Comparison of ENCODE assay signal across 1 cellular context in the genomic region with DNA sequence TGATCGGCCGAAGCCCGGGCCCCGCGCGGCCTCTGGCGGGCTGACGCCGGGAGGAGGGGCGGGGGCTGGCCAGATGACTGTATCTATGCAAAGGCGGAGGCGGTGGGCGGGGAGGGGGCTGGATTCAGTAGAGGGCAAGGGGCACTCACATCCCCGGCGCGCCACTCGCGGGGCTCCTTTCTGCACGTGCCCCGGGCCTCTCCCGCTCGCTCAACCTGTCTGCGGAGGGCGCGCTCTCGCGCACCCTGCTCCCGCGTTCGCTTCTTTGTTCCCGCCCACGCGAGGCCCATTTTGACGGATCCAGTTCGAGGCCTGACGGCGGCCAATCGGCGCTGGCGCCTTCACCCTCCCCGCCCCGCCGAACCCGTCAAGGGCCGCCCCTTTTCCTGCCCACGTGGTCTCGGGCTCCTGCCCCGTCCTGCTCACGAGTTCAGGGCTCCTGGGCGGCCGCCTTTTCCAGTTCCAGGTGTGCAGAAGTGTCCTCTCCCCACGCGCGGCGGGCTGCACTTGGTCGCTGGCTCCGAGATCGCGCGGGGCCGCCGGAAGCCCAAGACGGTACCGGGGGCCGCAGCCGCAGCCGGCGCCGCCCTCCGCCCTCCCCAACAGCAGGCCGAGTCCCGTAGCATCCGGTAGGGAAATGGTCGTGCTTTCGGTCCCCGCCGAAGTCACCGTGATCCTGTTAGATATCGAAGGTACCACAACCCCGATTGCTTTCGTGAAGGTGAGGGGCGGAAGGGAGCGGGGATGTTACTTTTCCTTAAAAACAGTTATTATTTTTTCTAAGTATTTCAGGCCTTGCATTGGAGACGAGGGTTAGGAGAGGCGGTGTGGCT.
TF ChIP-seq lines count a peak whose summit lies in the region.

ENOPH1 (plus strand) TSS at position 398 of the 833 bp plus-strand sequence; CDS start at position 638, 240 bp downstream.
HNRNPDL (minus strand) TSS at position 270 of the 833 bp plus-strand sequence. CDS start 772 bp downstream, outside the sequence.

TF ChIP-seq in HepG2, 621 proteins besides CTCF, POLR2A, EP300 and RAD21 (continued from another document and continues in another):
- TF ChIP-seq, protein P1, sequence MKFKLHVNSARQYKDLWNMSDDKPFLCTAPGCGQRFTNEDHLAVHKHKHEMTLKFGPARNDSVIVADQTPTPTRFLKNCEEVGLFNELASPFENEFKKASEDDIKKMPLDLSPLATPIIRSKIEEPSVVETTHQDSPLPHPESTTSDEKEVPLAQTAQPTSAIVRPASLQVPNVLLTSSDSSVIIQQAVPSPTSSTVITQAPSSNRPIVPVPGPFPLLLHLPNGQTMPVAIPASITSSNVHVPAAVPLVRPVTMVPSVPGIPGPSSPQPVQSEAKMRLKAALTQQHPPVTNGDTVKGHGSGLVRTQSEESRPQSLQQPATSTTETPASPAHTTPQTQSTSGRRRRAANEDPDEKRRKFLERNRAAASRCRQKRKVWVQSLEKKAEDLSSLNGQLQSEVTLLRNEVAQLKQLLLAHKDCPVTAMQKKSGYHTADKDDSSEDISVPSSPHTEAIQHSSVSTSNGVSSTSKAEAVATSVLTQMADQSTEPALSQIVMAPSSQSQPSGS (CRISPR knock-in tag; IDR thresholded peaks at IDR 0.05) = peak; percentile 68; the same call in 1 of the 2 replicates
- peak; percentile 77; the same call in 1 of the 2 replicates for TF ChIP-seq ZFP36L1 (CRISPR knock-in tag; IDR thresholded peaks at IDR 0.05)
- TF ChIP-seq ISL2 (CRISPR knock-in tag; IDR thresholded peaks at IDR 0.05) = peak; percentile 69
- TF ChIP-seq HMG20B (CRISPR knock-in tag; conservative IDR thresholded peaks at IDR 0.05) = no peak
- no peak for TF ChIP-seq ZNF3 (CRISPR knock-in tag; IDR thresholded peaks at IDR 0.05)
- peak; percentile 94 for TF ChIP-seq ZNF510 (CRISPR knock-in tag; IDR thresholded peaks at IDR 0.05; ENCODE audit: low read depth)
- TF ChIP-seq DNMT1 (CRISPR knock-in tag; IDR thresholded peaks at IDR 0.05) = no peak
- peak; percentile 51; the same call in 1 of the 2 replicates for TF ChIP-seq ARID2 (CRISPR knock-in tag; IDR thresholded peaks at IDR 0.05; ENCODE audit: borderline replicate concordance)
- peak; percentile 74 for TF ChIP-seq HDAC2 (CRISPR knock-in tag; IDR thresholded peaks at IDR 0.05)
- peak; percentile 95 for TF ChIP-seq ARID4A (CRISPR knock-in tag; IDR thresholded peaks at IDR 0.05; ENCODE audit: borderline replicate concordance)
- peak; percentile 73; the same call in 1 of the 2 replicates for TF ChIP-seq ZBTB39 (CRISPR knock-in tag; IDR thresholded peaks at IDR 0.05)
- TF ChIP-seq SOX13 (IDR thresholded peaks at IDR 0.05) = no peak
- TF ChIP-seq SOX13 (CRISPR knock-in tag; conservative IDR thresholded peaks at IDR 0.05 in 1 of 2, IDR thresholded peaks at IDR 0.05 in 1 of 2) = peak in 1 of 2 experiments; percentile 64; a peak in 2 of 4 replicates
- TF ChIP-seq ZSCAN22 (CRISPR knock-in tag; IDR thresholded peaks at IDR 0.05) = no peak
- TF ChIP-seq ZNF326 (CRISPR knock-in tag; IDR thresholded peaks at IDR 0.05; ENCODE audit: borderline replicate concordance) = no peak
- 0 out of 2 replicates have a peak, but pooled peaks have one; percentile 3 for TF ChIP-seq ZNF674 (CRISPR knock-in tag; IDR thresholded peaks at IDR 0.05; ENCODE audit: low read depth)
- TF ChIP-seq ZNF781 (CRISPR knock-in tag; IDR thresholded peaks at IDR 0.05; ENCODE audit: borderline replicate concordance, not compliant biosample characterization) = peak; percentile 87
- TF ChIP-seq FOXP1 (IDR thresholded peaks at IDR 0.05) = no peak
- peak; percentile 24; the same call in 1 of the 2 replicates for TF ChIP-seq FOXP1 (CRISPR knock-in tag; IDR thresholded peaks at IDR 0.05)
- TF ChIP-seq ZNF607 (CRISPR knock-in tag; IDR thresholded peaks at IDR 0.05; ENCODE audit: borderline replicate concordance) = peak; percentile 75
- no peak for TF ChIP-seq ZNF333 (CRISPR knock-in tag; IDR thresholded peaks at IDR 0.05; ENCODE audit: borderline replicate concordance)
- TF ChIP-seq, protein P2, sequence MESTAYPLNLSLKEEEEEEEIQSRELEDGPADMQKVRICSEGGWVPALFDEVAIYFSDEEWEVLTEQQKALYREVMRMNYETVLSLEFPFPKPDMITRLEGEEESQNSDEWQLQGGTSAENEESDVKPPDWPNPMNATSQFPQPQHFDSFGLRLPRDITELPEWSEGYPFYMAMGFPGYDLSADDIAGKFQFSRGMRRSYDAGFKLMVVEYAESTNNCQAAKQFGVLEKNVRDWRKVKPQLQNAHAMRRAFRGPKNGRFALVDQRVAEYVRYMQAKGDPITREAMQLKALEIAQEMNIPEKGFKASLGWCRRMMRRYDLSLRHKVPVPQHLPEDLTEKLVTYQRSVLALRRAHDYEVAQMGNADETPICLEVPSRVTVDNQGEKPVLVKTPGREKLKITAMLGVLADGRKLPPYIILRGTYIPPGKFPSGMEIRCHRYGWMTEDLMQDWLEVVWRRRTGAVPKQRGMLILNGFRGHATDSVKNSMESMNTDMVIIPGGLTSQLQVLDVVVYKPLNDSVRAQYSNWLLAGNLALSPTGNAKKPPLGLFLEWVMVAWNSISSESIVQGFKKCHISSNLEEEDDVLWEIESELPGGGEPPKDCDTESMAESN (CRISPR knock-in tag; conservative IDR thresholded peaks at IDR 0.05) = no peak; the same call in 1 of the 2 replicates
- TF ChIP-seq ZNF737 (CRISPR knock-in tag; IDR thresholded peaks at IDR 0.05; ENCODE audit: borderline replicate concordance) = peak; percentile 65; the same call in 1 of the 2 replicates
- TF ChIP-seq THYN1 (CRISPR knock-in tag; IDR thresholded peaks at IDR 0.05; ENCODE audit: borderline replicate concordance, low read depth) = no peak
- no peak for TF ChIP-seq ZNF660 (CRISPR knock-in tag; IDR thresholded peaks at IDR 0.05; ENCODE audit: borderline replicate concordance, low read depth)
- TF ChIP-seq ZNF749 (CRISPR knock-in tag; IDR thresholded peaks at IDR 0.05; ENCODE audit: borderline replicate concordance) = peak; percentile 99
- peak; percentile 91 for TF ChIP-seq ZSCAN12 (CRISPR knock-in tag; IDR thresholded peaks at IDR 0.05)
- TF ChIP-seq ZNF609 (CRISPR knock-in tag; IDR thresholded peaks at IDR 0.05; ENCODE audit: borderline replicate concordance) = peak; percentile 75
- peak; percentile 92; the same call in 1 of the 2 replicates for TF ChIP-seq XBP1 (CRISPR knock-in tag; IDR thresholded peaks at IDR 0.05)
- TF ChIP-seq MXD4 (CRISPR knock-in tag; IDR thresholded peaks at IDR 0.05) = peak; percentile 97
- no peak for TF ChIP-seq NFRKB (IDR thresholded peaks at IDR 0.05)
- TF ChIP-seq YEATS2 (CRISPR knock-in tag; IDR thresholded peaks at IDR 0.05; ENCODE audit: borderline replicate concordance) = peak; percentile 79
- TF ChIP-seq ZNF7 (CRISPR knock-in tag; IDR thresholded peaks at IDR 0.05) = no peak
- TF ChIP-seq, protein P3, sequence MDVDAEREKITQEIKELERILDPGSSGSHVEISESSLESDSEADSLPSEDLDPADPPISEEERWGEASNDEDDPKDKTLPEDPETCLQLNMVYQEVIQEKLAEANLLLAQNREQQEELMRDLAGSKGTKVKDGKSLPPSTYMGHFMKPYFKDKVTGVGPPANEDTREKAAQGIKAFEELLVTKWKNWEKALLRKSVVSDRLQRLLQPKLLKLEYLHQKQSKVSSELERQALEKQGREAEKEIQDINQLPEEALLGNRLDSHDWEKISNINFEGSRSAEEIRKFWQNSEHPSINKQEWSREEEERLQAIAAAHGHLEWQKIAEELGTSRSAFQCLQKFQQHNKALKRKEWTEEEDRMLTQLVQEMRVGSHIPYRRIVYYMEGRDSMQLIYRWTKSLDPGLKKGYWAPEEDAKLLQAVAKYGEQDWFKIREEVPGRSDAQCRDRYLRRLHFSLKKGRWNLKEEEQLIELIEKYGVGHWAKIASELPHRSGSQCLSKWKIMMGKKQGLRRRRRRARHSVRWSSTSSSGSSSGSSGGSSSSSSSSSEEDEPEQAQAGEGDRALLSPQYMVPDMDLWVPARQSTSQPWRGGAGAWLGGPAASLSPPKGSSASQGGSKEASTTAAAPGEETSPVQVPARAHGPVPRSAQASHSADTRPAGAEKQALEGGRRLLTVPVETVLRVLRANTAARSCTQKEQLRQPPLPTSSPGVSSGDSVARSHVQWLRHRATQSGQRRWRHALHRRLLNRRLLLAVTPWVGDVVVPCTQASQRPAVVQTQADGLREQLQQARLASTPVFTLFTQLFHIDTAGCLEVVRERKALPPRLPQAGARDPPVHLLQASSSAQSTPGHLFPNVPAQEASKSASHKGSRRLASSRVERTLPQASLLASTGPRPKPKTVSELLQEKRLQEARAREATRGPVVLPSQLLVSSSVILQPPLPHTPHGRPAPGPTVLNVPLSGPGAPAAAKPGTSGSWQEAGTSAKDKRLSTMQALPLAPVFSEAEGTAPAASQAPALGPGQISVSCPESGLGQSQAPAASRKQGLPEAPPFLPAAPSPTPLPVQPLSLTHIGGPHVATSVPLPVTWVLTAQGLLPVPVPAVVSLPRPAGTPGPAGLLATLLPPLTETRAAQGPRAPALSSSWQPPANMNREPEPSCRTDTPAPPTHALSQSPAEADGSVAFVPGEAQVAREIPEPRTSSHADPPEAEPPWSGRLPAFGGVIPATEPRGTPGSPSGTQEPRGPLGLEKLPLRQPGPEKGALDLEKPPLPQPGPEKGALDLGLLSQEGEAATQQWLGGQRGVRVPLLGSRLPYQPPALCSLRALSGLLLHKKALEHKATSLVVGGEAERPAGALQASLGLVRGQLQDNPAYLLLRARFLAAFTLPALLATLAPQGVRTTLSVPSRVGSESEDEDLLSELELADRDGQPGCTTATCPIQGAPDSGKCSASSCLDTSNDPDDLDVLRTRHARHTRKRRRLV (CRISPR knock-in tag; IDR thresholded peaks at IDR 0.05) = peak; percentile 72; the same call in 1 of the 2 replicates
